In genomic region chr6:41778895-41779294, GRCh38 we compare ENCODE assay signal across 8 cellular contexts. TPM values are rescaled to one million over a fixed set of nuclear protein-coding genes. Genes with fewer than 3 reads are reported as not detected.
A peak's percentile ranks its signal among the peaks of the same experiment; 100 is the strongest.
DNase-seq lines count a peak whose midpoint lies in the region; ATAC-seq and TF ChIP-seq lines count a peak whose summit lies in the region.

No MANE protein-coding gene starts in this region.

- H3K9me3 ChIP-seq in cardiac muscle cell (ENCODE audit: low read depth), result no peaks in the 10 kb centered on the region
- no peaks in the 10 kb centered on the region for H3K9me3 ChIP-seq in upper lobe of left lung

- H3K9me3 Mint-ChIP-seq in memory B cell, result no peaks in the 10 kb centered on the region

- no peak overlapping the region for H3K27ac ChIP-seq in cardiac muscle cell
- peak overlapping the region in 2 of 4 donors; percentile 87 to 92 for H3K27ac ChIP-seq in upper lobe of left lung

- in situ Hi-C loops in astrocyte of the spinal cord (cut with HindIII; ENCODE audit: low sequenced_read_pairs), result no loop called here

- peaks cover 11% of the 10 kb centered on the region for H3K36me3 Mint-ChIP-seq in memory B cell

- 36 to 49% methylated on average over 6 of the region's 6 CpGs for WGBS in upper lobe of left lung, 2 donors

- H3K4me1 ChIP-seq in cardiac muscle cell (ENCODE audit: low read depth), result peaks cover 6% of the 10 kb centered on the region
- H3K4me1 ChIP-seq in upper lobe of left lung, result peaks cover 26 to 52% (median 40%) of the 10 kb centered on the region in 4 donors

- H3K27me3 Mint-ChIP-seq in memory B cell, result no peaks in the 10 kb centered on the region

- peak overlapping the region; percentile 90 for H3K4me3 Mint-ChIP-seq in memory B cell

- no peak for ATAC-seq in left cardiac atrium
- ATAC-seq in memory B cell (ENCODE audit: low read depth), result no peak
- ATAC-seq in upper lobe of left lung (ENCODE audit: low FRiP score in 2 of 2), result no peak

- H3K27me3 ChIP-seq in cardiac muscle cell (no peaks in the 10 kb centered on the region), upper lobe of left lung (no peaks in the 10 kb centered on the region)

- DNase-seq in cardiac muscle cell (ENCODE audit: low read depth in 1 of 2, low spot score in 1 of 2) (no peak), left cardiac atrium (no peak), astrocyte of the spinal cord (ENCODE audit: low read depth, low spot score) (no peak), memory B cell (ENCODE audit: low spot score in 2 of 2) (no peak), upper lobe of left lung (peak in 1 of 2 donors; percentile 60), GM10266 (ENCODE audit: extremely low spot score) (no peak), HCEC 1CT (no peak), D341Med (ENCODE audit: low spot score) (no peak)

- no peak for TF ChIP-seq EP300 in upper lobe of left lung (IDR thresholded peaks at IDR 0.05)

- H3K27ac Mint-ChIP-seq in memory B cell, result no peak overlapping the region

- H3K36me3 ChIP-seq in cardiac muscle cell (peaks cover 13% of the 10 kb centered on the region), upper lobe of left lung (peaks cover 0 to 34% (median 17%) of the 10 kb centered on the region in 4 donors)

- no peak for TF ChIP-seq POLR2A in upper lobe of left lung (IDR thresholded peaks at IDR 0.05)

- intact Hi-C loops in left cardiac atrium (cut with DNase I), result loop anchor here in 1 of 2 donors (5.0 to 10.0 kb wide), 2 partner anchors 74 to 412 kb away; no protein-coding TSS in a partner anchor

- peak overlapping the region; percentile 68 for H3K4me3 ChIP-seq in cardiac muscle cell
- peak overlapping the region; percentile 65 for H3K4me3 ChIP-seq in astrocyte of the spinal cord (ENCODE audit: low read depth, low read length)
- peak overlapping the region in 3 of 4 donors; percentile 64 to 85 (median 72) for H3K4me3 ChIP-seq in upper lobe of left lung

- H3K4me1 Mint-ChIP-seq in memory B cell, result peaks cover 16% of the 10 kb centered on the region

- TF ChIP-seq CTCF in cardiac muscle cell (IDR thresholded peaks at IDR 0.05; ENCODE audit: low read depth, low read length) (no peak), astrocyte of the spinal cord (IDR thresholded peaks at IDR 0.05; ENCODE audit: low read depth, low read length) (no peak), upper lobe of left lung (IDR thresholded peaks at IDR 0.05) (no peak), GM10266 (IDR thresholded peaks at IDR 0.05; ENCODE audit: control insufficient read depth, insufficient read depth, low read depth, missing control alignments) (no peak)

RNA-seq across cellular contexts. Expression of gene FRS3, which starts 0.8 kb away (rescaled TPM):
- 24.7 and 25.9 TPM in 2 replicates for total RNA-seq in cardiac muscle cell
- 25.3 and 31.6 TPM in 2 replicates for polyA plus RNA-seq in cardiac muscle cell
- total RNA-seq in left cardiac atrium, result 1 to 10 TPM; 4.0 to 5.2 TPM
- total RNA-seq in upper lobe of left lung, result 10 to 100 TPM in 1 of 6 donors, 1 to 10 TPM in 5; 4.1 to 26.2 (median 6.8) TPM

RNA-seq across cellular contexts. Expression of gene PRICKLE4, which starts 1.7 kb away (rescaled TPM):
- total RNA-seq in cardiac muscle cell, result 1.9 and 22.5 TPM in 2 replicates
- polyA plus RNA-seq in cardiac muscle cell, result 6.4 and 9.3 TPM in 2 replicates
- total RNA-seq in left cardiac atrium, result 1 to 10 TPM; 2.1 to 3.1 TPM
- total RNA-seq in upper lobe of left lung, result 100 to 1,000 TPM in 1 of 6 donors, 10 to 100 TPM in 4, 1 to 10 TPM in 1; 9.3 to 133 (median 14.6) TPM

RNA-seq across cellular contexts. Expression of gene TOMM6, which starts 8.6 kb away (rescaled TPM):
- 113 and 153 TPM in 2 replicates for total RNA-seq in cardiac muscle cell
- 198 and 232 TPM in 2 replicates for polyA plus RNA-seq in cardiac muscle cell
- 100 to 1,000 TPM; 131 to 138 TPM for total RNA-seq in left cardiac atrium
- total RNA-seq in upper lobe of left lung, result 100 to 1,000 TPM in 3 of 6 donors, 10 to 100 TPM in 2, 1 to 10 TPM in 1; 7.3 to 169 (median 96.9) TPM

RNA-seq across cellular contexts. Expression of gene PGC, which starts 31.7 kb away (rescaled TPM):
- total RNA-seq in cardiac muscle cell, result not detected in 2 replicates
- polyA plus RNA-seq in cardiac muscle cell, result 0.10 TPM in 1 of 2 replicates, not detected in the other
- not detected for total RNA-seq in left cardiac atrium
- 1,000 to 10,000 TPM in 2 of 6 donors, 100 to 1,000 TPM in 4; 241 to 4,380 (median 659) TPM for total RNA-seq in upper lobe of left lung

RNA-seq across cellular contexts. Expression of gene TFEB, which starts 43.5 kb away (rescaled TPM):
- total RNA-seq in cardiac muscle cell (25.8 and 41.0 TPM in 2 replicates), left cardiac atrium (10 to 100 TPM; 33.3 to 34.6 TPM), upper lobe of left lung (10 to 100 TPM; 20.2 to 46.0 (median 27.3) TPM)
- polyA plus RNA-seq in cardiac muscle cell, result 34.0 and 57.8 TPM in 2 replicates
